Comparison of ENCODE assay signal across 8 cellular contexts in genomic region chr2:233353769-233354499, GRCh38. TPM values are rescaled to one million over a fixed set of nuclear protein-coding genes. Genes with fewer than 3 reads are reported as not detected.
A peak's percentile ranks its signal among the peaks of the same experiment; 100 is the strongest.
DNase-seq lines count a peak whose midpoint lies in the region; ATAC-seq and TF ChIP-seq lines count a peak whose summit lies in the region.

DGKD (plus strand) TSS chr2:233354494; CDS start chr2:233354519, 25 bp downstream.

- H3K4me2 ChIP-seq in SK-N-SH: peak within 1 kb of the TSS; percentile 90

- H3K9me3 Mint-ChIP-seq in activated naive CD8-positive, alpha-beta T cell (ENCODE audit: low read depth): no peaks in the 10 kb centered on the region

- peaks cover 6% of the 10 kb centered on the region; the same call in 1 of the 2 replicates for H3K4me1 ChIP-seq in HUES64 (ENCODE audit: insufficient read depth, low read length)
- H3K4me1 ChIP-seq in SK-N-SH (ENCODE audit: control insufficient read depth in 1 of 2, insufficient read depth in 2 of 2, low read depth in 1 of 2, low read length in 1 of 2): peaks cover 29 to 33% of the 10 kb centered on the region in 2 experiments; a peak in 3 of 4 replicates
- no peaks in the 10 kb centered on the region for H3K4me1 ChIP-seq in prostate gland (replicated peaks)

- no peak for TF ChIP-seq POLR2A in prostate gland (IDR thresholded peaks at IDR 0.05)

- peak; percentile 33 for ATAC-seq in GM19467 (IDR thresholded peaks at IDR 0.05; ENCODE audit: unreplicated experiment)

- H3K4me3 Mint-ChIP-seq in activated naive CD8-positive, alpha-beta T cell: peak within 1 kb of the TSS; percentile 96

- H2AFZ ChIP-seq in SK-N-SH (ENCODE audit: low read depth): peak within 1 kb of the TSS; percentile 99

- H3K27ac Mint-ChIP-seq in activated naive CD8-positive, alpha-beta T cell: peak within 1 kb of the TSS; percentile 91

- POLR2A ChIA-PET in SK-N-SH (lab: Yijun Ruan, JAX): no interaction called here

- H3K9me2 ChIP-seq in SK-N-SH: no peaks in the 10 kb centered on the region

- H3K27me3 Mint-ChIP-seq in activated naive CD8-positive, alpha-beta T cell: no peaks in the 10 kb centered on the region

- H3K9ac ChIP-seq in HUES64 (ENCODE audit: low read depth, low read length): peak within 1 kb of the TSS; percentile 78
- peak within 1 kb of the TSS; percentile 64 for H3K9ac ChIP-seq in SK-N-SH

- TF ChIP-seq CTCF in SK-N-SH (IDR thresholded peaks at IDR 0.05) (peak; percentile 41), prostate gland (IDR thresholded peaks at IDR 0.05) (peak in 3 of 4 experiments; percentile 20 to 63 (median 59))

- TF ChIP-seq RAD21 in SK-N-SH (IDR thresholded peaks at IDR 0.05; ENCODE audit: low read length): no peak

- H3K36me3 ChIP-seq in HUES64 (ENCODE audit: insufficient read depth, low read length) (no peaks in the 10 kb centered on the region), SK-N-SH (replicated peaks in 1 of 2; ENCODE audit: control insufficient read depth in 1 of 2, insufficient read depth in 2 of 2, low read length in 1 of 2) (peaks cover 0 to 8% of the 10 kb centered on the region in 2 experiments), prostate gland (no peaks in the 10 kb centered on the region)

- peaks cover 18% of the 10 kb centered on the region for H3K36me3 Mint-ChIP-seq in activated naive CD8-positive, alpha-beta T cell

- no peak within 1 kb of the TSS for H3K27ac ChIP-seq in HUES64 (ENCODE audit: low read depth, low read length)
- H3K27ac ChIP-seq in SK-N-SH (ENCODE audit: low read depth in 2 of 2, low read length in 1 of 2): peak within 1 kb of the TSS; percentile 56 to 73; a peak in 3 of 4 replicates
- peak within 1 kb of the TSS; percentile 62 to 85 for H3K27ac ChIP-seq in prostate gland

- H4K20me1 ChIP-seq in SK-N-SH (ENCODE audit: insufficient read depth): 0 out of 2 replicates have a peak, but pooled peaks cover 11% of the 10 kb centered on the region

- H3K4me3 ChIP-seq in HUES64 (ENCODE audit: low read length) (peak within 1 kb of the TSS; percentile 77), SK-N-SH (ENCODE audit: low read depth in 2 of 2, low read length in 1 of 2) (peak within 1 kb of the TSS; percentile 82 to 84), prostate gland (peak within 1 kb of the TSS; percentile 68)

- CTCF ChIA-PET in SK-N-SH (lab: Yijun Ruan, JAX): interaction anchor here (0.6 to 2.6 kb wide), 22 partner anchors 9 to 454 kb away, joined by 3 to 11 read pairs (median 3); no protein-coding TSS in a partner anchor

- peaks cover 38% of the 10 kb centered on the region for H3K79me2 ChIP-seq in SK-N-SH (ENCODE audit: insufficient read depth)

- 4% methylated on average over 55 of the region's 56 CpGs for WGBS in HUES64
- WGBS in SK-N-SH (ENCODE audit: low lambda C conversion rate): 24% methylated on average over 27 of the region's 56 CpGs
- 6% methylated on average over 42 of the region's 56 CpGs for WGBS in prostate gland

- DNase-seq in D341Med (ENCODE audit: low spot score) (peak; percentile 98), SK-N-SH (peak; percentile 99), cardiac septum (ENCODE audit: low spot score) (peak; percentile 83), prostate gland (ENCODE audit: low spot score) (peak; percentile 38), ureter (ENCODE audit: low spot score) (peak; percentile 64)

- intact Hi-C loops in cardiac septum (cut with DNase I): loop anchor here (2.0 kb wide), 2 partner anchors 33 to 89 kb away; no protein-coding TSS in a partner anchor
- intact Hi-C loops in prostate gland (cut with DNase I): loop anchor here (2.0 kb wide), 1 partner anchor 89 kb away; no protein-coding TSS in a partner anchor

- peaks cover 73% of the 10 kb centered on the region for H3K4me1 Mint-ChIP-seq in activated naive CD8-positive, alpha-beta T cell (ENCODE audit: low read depth)

- TF ChIP-seq EP300 in SK-N-SH (IDR thresholded peaks at IDR 0.05; ENCODE audit: borderline replicate concordance in 1 of 2, low read depth in 1 of 2, low read length in 1 of 2): no peak

- H3F3A ChIP-seq in SK-N-SH (replicated peaks; ENCODE audit: insufficient read depth): peaks cover 3% of the 10 kb centered on the region

- peaks cover 36% of the 10 kb centered on the region for H3K27me3 ChIP-seq in HUES64 (ENCODE audit: insufficient read depth, low read length)
- H3K27me3 ChIP-seq in SK-N-SH (ENCODE audit: insufficient read depth): no peaks in the 10 kb centered on the region
- H3K27me3 ChIP-seq in prostate gland (replicated peaks; ENCODE audit: insufficient read depth): no peaks in the 10 kb centered on the region

- no peaks in the 10 kb centered on the region for H3K9me3 ChIP-seq in HUES64 (ENCODE audit: insufficient read depth, low read depth, low read length)
- H3K9me3 ChIP-seq in SK-N-SH: no peaks in the 10 kb centered on the region
- H3K9me3 ChIP-seq in prostate gland: no peaks in the 10 kb centered on the region

TF ChIP-seq in SK-N-SH, 30 proteins besides CTCF, POLR2A, EP300 and RAD21:
- TF ChIP-seq NRF1 (IDR thresholded peaks at IDR 0.05; ENCODE audit: low read depth, low read length) (peak; percentile 48; the same call in 1 of the 2 replicates), REST (IDR thresholded peaks at IDR 0.05; ENCODE audit: low read depth, low read length) (no peak)

RNA-seq across cellular contexts. Expression of gene DGKD, which starts in this region (rescaled TPM):
- 12.3 TPM for polyA plus RNA-seq in HUES64 (2013, experiment 1 of 2)
- polyA plus RNA-seq in HUES64 (2013, experiment 2 of 2): 11.5 TPM
- polyA plus RNA-seq in SK-N-SH (2012; rRNA removed): 17.7 and 21.7 TPM in 2 replicates
- 8.0 and 10.4 TPM in 2 replicates for polyA plus RNA-seq in SK-N-SH (2012; cell fraction: cytosol; rRNA removed)
- polyA plus RNA-seq in SK-N-SH (2012; cell fraction: nucleus; rRNA removed): 75.5 and 81.2 TPM in 2 replicates
- 100 TPM for total RNA-seq in cardiac septum
- total RNA-seq in prostate gland: 10 to 100 TPM; 21.5 to 63.1 TPM
- total RNA-seq in ureter: 44.7 TPM

Comparison
In these comparisons a context has a peak if more than half of its experiments do, and no peak if none do; other contexts are left out.
1. DNase-seq: peak in every context shown above with its lines; median percentile 99 in SK-N-SH; 98 in D341Med; 83 in cardiac septum; 64 in ureter; 38 in prostate gland.